In the genomic region with DNA sequence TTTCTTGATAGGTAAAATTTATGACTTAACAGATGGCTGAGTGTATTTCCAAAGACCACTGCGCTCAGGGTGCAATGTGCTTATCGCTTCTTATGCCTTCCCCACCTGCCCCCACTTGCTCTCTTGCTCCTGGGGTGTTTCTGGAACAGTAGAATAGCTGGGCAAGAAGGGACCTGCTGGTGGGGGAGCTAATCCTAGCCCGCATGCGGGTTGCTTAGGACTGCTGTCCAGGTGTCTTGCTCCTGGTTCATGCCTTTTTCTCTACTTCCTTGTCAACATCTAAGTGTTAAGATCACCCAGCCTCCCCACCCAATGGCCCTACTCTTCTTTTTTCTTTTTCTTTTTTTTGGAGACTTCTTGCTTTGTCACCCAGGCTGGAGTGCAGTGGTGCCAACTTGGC, we compare ENCODE assay signal across 24 cellular contexts.
"Had no signal": no experiment of that assay in that cellular context is flagged by ENCODE, and none has a peak within 500 bp of the region (broad histone marks: within the 10 kb centered on the region; RNA-seq: fewer than 3 reads in every experiment).

No MANE protein-coding gene starts in this region.

- ATAC-seq: effector memory CD8-positive, alpha-beta T cell; left lobe of liver; natural killer cell; psoas muscle; right cardiac atrium; stimulated activated memory B cell treated with anti-CD40 and anti-IgM and Interleukin-4, amounts not matched to agents 10 μg/mL and 1 μg/mL and 100 μg/mL, for 72 hours; stimulated activated naive CD8-positive, alpha-beta T cell treated with anti-CD3 and anti-CD28 coated beads, Interleukin-15, Interleukin-2, amounts not matched to agents 100 U/mL and 50 U/mL, for 24 hours had no signal

- H3K27me3 ChIP-seq: ovary, sigmoid colon, testis, tibial artery, upper lobe of left lung, uterus had no signal

- H3K36me3 ChIP-seq: ovary, sigmoid colon, upper lobe of left lung, uterus had no signal

- H3K27ac ChIP-seq: ovary, psoas muscle, sigmoid colon, testis, tibial artery, upper lobe of left lung, uterus had no signal

- H3K4me1 ChIP-seq: testis, tibial artery, upper lobe of left lung, uterus had no signal

- H3K27me3 Mint-ChIP-seq: effector memory CD8-positive, alpha-beta T cell; memory B cell; stimulated activated memory B cell treated with anti-CD40 and anti-IgM and Interleukin-4, amounts not matched to agents 10 μg/mL and 1 μg/mL and 100 μg/mL, for 72 hours had no signal

- H3K4me3 Mint-ChIP-seq: effector memory CD8-positive, alpha-beta T cell; memory B cell; natural killer cell; stimulated activated memory B cell treated with anti-CD40 and anti-IgM and Interleukin-4, amounts not matched to agents 10 μg/mL and 1 μg/mL and 100 μg/mL, for 72 hours had no signal

- DNase-seq: cortex of kidney; effector memory CD8-positive, alpha-beta T cell; erythroblast; kidney; natural killer cell; nucleus accumbens; ovary; posterior cingulate gyrus; psoas muscle; right cardiac atrium; sigmoid colon; stimulated activated CD4-positive, alpha-beta T cell treated with anti-CD3 and anti-CD28 coated beads, Interleukin-4, amount 100 ng/mL, for 4 hours; stimulated activated naive CD8-positive, alpha-beta T cell treated with anti-CD3 and anti-CD28 coated beads, Interleukin-15, Interleukin-2, amounts not matched to agents 100 U/mL and 50 U/mL, for 24 hours; substantia nigra; testis; upper lobe of left lung; uterus had no signal

- FAIRE-seq: endometrium, frontal cortex, kidney had no signal

- H3K4me3 ChIP-seq: lung, ovary, psoas muscle, sigmoid colon, testis, tibial artery, upper lobe of left lung, uterus had no signal

- H3K27ac Mint-ChIP-seq: memory B cell; natural killer cell; stimulated activated memory B cell treated with anti-CD40 and anti-IgM and Interleukin-4, amounts not matched to agents 10 μg/mL and 1 μg/mL and 100 μg/mL, for 72 hours had no signal

- H3K9me3 ChIP-seq: ovary, testis had no signal
